In the genomic region with DNA sequence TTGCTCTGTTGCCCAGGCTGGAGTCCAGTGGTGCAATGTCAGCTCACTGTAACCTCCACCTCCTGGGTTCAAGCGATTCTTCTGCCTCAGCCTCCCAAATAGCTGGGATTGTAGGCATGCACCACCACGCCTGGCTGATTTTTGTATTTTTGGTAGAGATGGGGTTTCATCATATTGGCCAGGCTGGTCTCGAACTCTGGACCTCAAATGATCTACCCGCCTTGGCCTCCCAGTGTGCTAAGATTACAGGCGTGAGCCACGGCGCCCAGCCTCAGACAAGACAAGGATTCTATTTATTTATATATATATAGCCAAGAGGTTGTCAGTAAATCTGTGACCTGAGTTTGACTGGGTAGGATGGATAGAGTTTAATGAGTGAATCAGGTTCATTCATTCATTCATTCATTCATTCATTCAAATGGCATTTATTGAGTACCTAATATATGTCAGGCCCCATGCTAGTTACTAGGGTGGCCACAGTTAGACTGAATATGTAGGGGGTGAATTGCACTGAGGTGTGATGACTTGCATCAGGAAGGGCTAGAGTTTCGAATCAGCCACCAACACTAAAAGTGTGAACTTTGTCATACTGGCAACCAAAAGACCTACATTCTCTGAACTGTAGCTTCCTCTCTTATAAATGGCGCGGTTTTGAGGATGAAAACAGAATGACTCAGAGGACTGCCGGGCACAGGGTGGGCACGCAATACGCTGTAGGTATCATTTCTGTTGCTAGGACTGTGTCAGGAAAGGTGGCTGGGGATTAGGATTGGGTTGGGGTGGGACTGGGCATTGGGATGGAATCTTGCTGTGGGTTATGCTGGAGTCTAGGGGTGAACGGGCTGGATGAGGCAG, we compare ENCODE assay signal across 10 cellular contexts. TPM values are rescaled to one million over a fixed set of nuclear protein-coding genes. Genes with fewer than 3 reads are reported as not detected.
A peak's percentile ranks its signal among the peaks of the same experiment; 100 is the strongest.
DNase-seq lines count a peak whose midpoint lies in the region; ATAC-seq lines count a peak whose summit lies in the region.
"Had no signal": no experiment of that assay in that cellular context is flagged by ENCODE, and none has a peak within 500 bp of the region (broad histone marks: within the 10 kb centered on the region; RNA-seq: fewer than 3 reads in every experiment).

No MANE protein-coding gene starts in this region.

- POLR2A ChIA-PET in CD8-positive, alpha-beta memory T cell (lab: Charles Lee) = interaction anchor here (1.1 to 1.5 kb wide), 3 partner anchors 10 to 33 kb away, joined by 4 to 6 read pairs (median 5); no protein-coding TSS in a partner anchor

- H3K27ac ChIP-seq in CD8-positive, alpha-beta memory T cell (ENCODE audit: low read depth, low read length) = peak overlapping the region; percentile 68
- H3K27ac ChIP-seq: right lobe of liver, SJSA1 had no signal

- H3K27me3 Mint-ChIP-seq in CD8-positive, alpha-beta memory T cell = peaks cover 0 to 3% of the 10 kb centered on the region in 2 donors
- H3K27me3 Mint-ChIP-seq in activated naive CD8-positive, alpha-beta T cell = no peaks in the 10 kb centered on the region

- peaks cover 45% of the 10 kb centered on the region for H3K4me1 ChIP-seq in CD8-positive, alpha-beta memory T cell (ENCODE audit: insufficient read depth, low read length)
- H3K4me1 ChIP-seq: right lobe of liver, SJSA1 had no signal

- H3K36me3 ChIP-seq in CD8-positive, alpha-beta memory T cell (ENCODE audit: insufficient read depth, low read length) = no peaks in the 10 kb centered on the region
- H3K36me3 ChIP-seq: right lobe of liver, SJSA1 had no signal

- H3K4me1 Mint-ChIP-seq in CD8-positive, alpha-beta memory T cell = peaks cover 42 to 71% (median 59%) of the 10 kb centered on the region in 3 donors
- peaks cover 52% of the 10 kb centered on the region for H3K4me1 Mint-ChIP-seq in activated naive CD8-positive, alpha-beta T cell (ENCODE audit: low read depth)

- H3K9me3 Mint-ChIP-seq in CD8-positive, alpha-beta memory T cell = no peaks in the 10 kb centered on the region
- peaks cover 6% of the 10 kb centered on the region for H3K9me3 Mint-ChIP-seq in activated naive CD8-positive, alpha-beta T cell (ENCODE audit: low read depth)

- H3K4me3 ChIP-seq in CD8-positive, alpha-beta memory T cell (ENCODE audit: low read length) = peak overlapping the region; percentile 44
- H3K4me3 ChIP-seq: right lobe of liver, SJSA1 had no signal

- DNase-seq in CD8-positive, alpha-beta memory T cell = peak in 3 of 5 donors; percentile 44 to 70 (median 69)
- DNase-seq in nucleus accumbens (lab: John Stamatoyannopoulos, UW) (no peak), NCI-H2227 (lab: John Stamatoyannopoulos, UW; ENCODE audit: unreplicated experiment) (no peak), NCI-H1694 treated with DMSO at 0.1 percent for 48 hours (lab: John Stamatoyannopoulos, UW) (no peak)
- no peak for DNase-seq in effector CD8-positive, alpha-beta T cell (lab: John Stamatoyannopoulos, UW)

- CTCF ChIA-PET in CD8-positive, alpha-beta memory T cell (lab: Charles Lee) = interaction anchor here (1.1 to 5.9 kb wide), 3 partner anchors 10 to 42 kb away, joined by 3 to 36 read pairs (median 7); no protein-coding TSS in a partner anchor

- H3K9me3 ChIP-seq in CD8-positive, alpha-beta memory T cell (ENCODE audit: low read length) = no peaks in the 10 kb centered on the region
- H3K9me3 ChIP-seq: right lobe of liver, SJSA1 had no signal

- H3K36me3 Mint-ChIP-seq in CD8-positive, alpha-beta memory T cell = peaks cover 0 to 26% (median 11%) of the 10 kb centered on the region in 3 donors
- H3K36me3 Mint-ChIP-seq in activated naive CD8-positive, alpha-beta T cell = peaks cover 4% of the 10 kb centered on the region

- peak overlapping the region; percentile 83 to 100 (median 95) for H3K4me3 Mint-ChIP-seq in CD8-positive, alpha-beta memory T cell
- H3K4me3 Mint-ChIP-seq in activated naive CD8-positive, alpha-beta T cell = peak overlapping the region; percentile 76

- H3K27ac Mint-ChIP-seq in CD8-positive, alpha-beta memory T cell = peak overlapping the region; percentile 95 to 100 (median 100)
- peak overlapping the region; percentile 94 for H3K27ac Mint-ChIP-seq in activated naive CD8-positive, alpha-beta T cell

- H3K27me3 ChIP-seq in CD8-positive, alpha-beta memory T cell (ENCODE audit: insufficient read depth, low read length, poor library complexity, severe bottlenecking) = no peaks in the 10 kb centered on the region
- H3K27me3 ChIP-seq: right lobe of liver, SJSA1 had no signal

- peak; percentile 65 for ATAC-seq in GM19023 (IDR thresholded peaks at IDR 0.05; ENCODE audit: unreplicated experiment)
- peak; percentile 67 for ATAC-seq in HG03378 (IDR thresholded peaks at IDR 0.05; ENCODE audit: unreplicated experiment)
- ATAC-seq: right lobe of liver had no signal

RNA-seq across cellular contexts. Expression of a gene that starts 37.8 kb away (rescaled TPM):
- 10 to 100 TPM; 46.6 to 47.3 TPM for total RNA-seq in CD8-positive, alpha-beta memory T cell
- 66.6 TPM for polyA plus RNA-seq in CD8-positive, alpha-beta memory T cell

RNA-seq across cellular contexts. Expression of a gene that starts 39.4 kb away (rescaled TPM):
- 10 to 100 TPM; 16.0 to 16.6 TPM for total RNA-seq in CD8-positive, alpha-beta memory T cell
- polyA plus RNA-seq in CD8-positive, alpha-beta memory T cell = 0.09 TPM

Comparison
In these comparisons a context has a peak if more than half of its experiments do, and no peak if none do; other contexts are left out.
1. DNase-seq: peak in CD8-positive, alpha-beta memory T cell (3 of 5); none in nucleus accumbens (0 of 56), NCI-H2227 (single experiment), effector CD8-positive, alpha-beta T cell (single experiment) and NCI-H1694 treated with DMSO at 0.1 percent for 48 hours (single experiment).